ENCODE assay signal across 27 cellular contexts in genomic region chr9:108743426-108743825, GRCh38.
A peak's percentile ranks its signal among the peaks of the same experiment; 100 is the strongest.
DNase-seq lines count a peak whose midpoint lies in the region; ATAC-seq and TF ChIP-seq lines count a peak whose summit lies in the region.
"Had no signal": no experiment of that assay in that cellular context is flagged by ENCODE, and none has a peak within 500 bp of the region (broad histone marks: within the 10 kb centered on the region; RNA-seq: fewer than 3 reads in every experiment).

No MANE protein-coding gene starts in this region.

- H3K9me3 Mint-ChIP-seq in neural crest cell: no peaks in the 10 kb centered on the region
- H3K9me3 Mint-ChIP-seq: activated naive CD4-positive, alpha-beta T cell treated with anti-CD3 and anti-CD28 coated beads, Interleukin-2, amount 50 U/mL, for 72 hours; activated T-helper 2 cell treated with anti-CD3 and anti-CD28 coated beads, Interferon-gamma antibody, Interleukin-2, Interleukin-4, amounts not matched to agents 10 μg/mL and 5 μg/mL and 100 μg/mL, durations not matched to agents 14 hours and 24 hours and 36 hours; stimulated activated memory B cell treated with anti-CD40 and anti-IgM and Interleukin-4, amounts not matched to agents 10 μg/mL and 1 μg/mL and 100 μg/mL, for 72 hours had no signal

- no peaks in the 10 kb centered on the region for H3K36me3 Mint-ChIP-seq in neural crest cell (ENCODE audit: low read depth)
- H3K36me3 Mint-ChIP-seq: activated naive CD4-positive, alpha-beta T cell treated with anti-CD3 and anti-CD28 coated beads, Interleukin-2, amount 50 U/mL, for 72 hours; CD4-positive, alpha-beta memory T cell; stimulated activated memory B cell treated with anti-CD40 and anti-IgM and Interleukin-4, amounts not matched to agents 10 μg/mL and 1 μg/mL and 100 μg/mL, for 72 hours had no signal

- intact Hi-C loops in ascending aorta (cut with DNase I) (no loop called here), vagina (cut with DNase I) (no loop called here)

- POLR2A ChIA-PET in RWPE1 (lab: Yijun Ruan, JAX; ENCODE audit: low non-redundant PET): no interaction called here

- CTCF ChIA-PET in RWPE1 (lab: Yijun Ruan, JAX): no interaction called here

- no peaks in the 10 kb centered on the region for H3K9me3 ChIP-seq in ascending aorta
- H3K9me3 ChIP-seq in vagina: no peaks in the 10 kb centered on the region
- H3K9me3 ChIP-seq: colonic mucosa, heart right ventricle, sigmoid colon, SJCRH30, upper lobe of right lung had no signal

- ATAC-seq in HG03565 (IDR thresholded peaks at IDR 0.05; ENCODE audit: unreplicated experiment): no peak
- ATAC-seq: activated CD8-positive, alpha-beta T cell treated with anti-CD3 and anti-CD28 coated beads, Interleukin-2, amount 10 ng/mL, durations not matched to agents 7 days and 5 days; activated naive CD4-positive, alpha-beta T cell treated with anti-CD3 and anti-CD28 coated beads, Interleukin-2, amount 50 U/mL, for 72 hours; effector memory CD8-positive, alpha-beta T cell; stimulated activated memory B cell treated with anti-CD40 and anti-IgM and Interleukin-4, amounts not matched to agents 10 μg/mL and 1 μg/mL and 100 μg/mL, for 72 hours had no signal

- DNase-seq in DMS53 (lab: John Stamatoyannopoulos, UW) (peak; percentile 25), DMS53 treated with DMSO at 0.1 percent for 48 hours (lab: John Stamatoyannopoulos, UW; ENCODE audit: unreplicated experiment) (no peak), NCI-H1694 (lab: John Stamatoyannopoulos, UW) (peak; percentile 63), RWPE1 (ENCODE audit: low spot score) (no peak), neural crest cell (ENCODE audit: low read depth, low spot score) (no peak), ascending aorta (ENCODE audit: low spot score in 2 of 2) (no peak), vagina (ENCODE audit: extremely low spot score in 2 of 2) (no peak)
- DNase-seq: 8988T; activated CD4-positive, alpha-beta T cell treated with anti-CD3 and anti-CD28 coated beads for 1 hour; activated CD8-positive, alpha-beta T cell treated with anti-CD3 and anti-CD28 coated beads, Interleukin-2, amount 10 ng/mL, durations not matched to agents 7 days and 5 days; CD4-positive, alpha-beta memory T cell; colonic mucosa; effector memory CD8-positive, alpha-beta T cell; heart right ventricle; NCI-H1092 treated with DMSO at 0.1 percent for 48 hours; NCI-H2081; sigmoid colon; stimulated activated CD4-positive, alpha-beta T cell treated with anti-CD3 and anti-CD28 coated beads, Interleukin-4, amount 100 ng/mL, for 4 hours; upper lobe of right lung had no signal

- peaks cover 14% of the 10 kb centered on the region for H3K4me1 Mint-ChIP-seq in neural crest cell
- H3K4me1 Mint-ChIP-seq: CD4-positive, alpha-beta memory T cell; stimulated activated memory B cell treated with anti-CD40 and anti-IgM and Interleukin-4, amounts not matched to agents 10 μg/mL and 1 μg/mL and 100 μg/mL, for 72 hours had no signal

- H3K4me1 ChIP-seq in ascending aorta: peaks cover 0 to 3% of the 10 kb centered on the region in 2 donors
- H3K4me1 ChIP-seq in vagina: no peaks in the 10 kb centered on the region
- H3K4me1 ChIP-seq: colonic mucosa, heart right ventricle, sigmoid colon, SJCRH30, upper lobe of right lung had no signal

- H3K4me3 Mint-ChIP-seq in neural crest cell: no peak overlapping the region
- H3K4me3 Mint-ChIP-seq: activated CD8-positive, alpha-beta T cell treated with anti-CD3 and anti-CD28 coated beads, Interleukin-2, amount 10 ng/mL, durations not matched to agents 7 days and 5 days; CD4-positive, alpha-beta memory T cell; effector memory CD8-positive, alpha-beta T cell; stimulated activated memory B cell treated with anti-CD40 and anti-IgM and Interleukin-4, amounts not matched to agents 10 μg/mL and 1 μg/mL and 100 μg/mL, for 72 hours had no signal

- H3K27me3 ChIP-seq in ascending aorta (no peaks in the 10 kb centered on the region), vagina (no peaks in the 10 kb centered on the region)
- H3K27me3 ChIP-seq: cardiac muscle cell, colonic mucosa, foreskin keratinocyte, heart right ventricle, sigmoid colon, SJCRH30, upper lobe of right lung had no signal

- TF ChIP-seq POLR2A in vagina (IDR thresholded peaks at IDR 0.05): no peak

- H3K4me3 ChIP-seq in ascending aorta: no peak overlapping the region
- no peak overlapping the region for H3K4me3 ChIP-seq in vagina
- H3K4me3 ChIP-seq: cardiac muscle cell, colonic mucosa, heart right ventricle, sigmoid colon, SJCRH30, upper lobe of right lung had no signal

- peak overlapping the region; percentile 36 for H3K27ac Mint-ChIP-seq in neural crest cell (ENCODE audit: unreplicated experiment)
- H3K27ac Mint-ChIP-seq: activated CD8-positive, alpha-beta T cell treated with anti-CD3 and anti-CD28 coated beads, Interleukin-2, amount 10 ng/mL, durations not matched to agents 7 days and 5 days; activated naive CD4-positive, alpha-beta T cell treated with anti-CD3 and anti-CD28 coated beads, Interleukin-2, amount 50 U/mL, for 72 hours; activated T-helper 2 cell treated with anti-CD3 and anti-CD28 coated beads, Interferon-gamma antibody, Interleukin-2, Interleukin-4, amounts not matched to agents 10 μg/mL and 5 μg/mL and 100 μg/mL, durations not matched to agents 14 hours and 24 hours and 36 hours; CD4-positive, alpha-beta memory T cell; effector memory CD8-positive, alpha-beta T cell; progenitor cell of endocrine pancreas; stimulated activated memory B cell treated with anti-CD40 and anti-IgM and Interleukin-4, amounts not matched to agents 10 μg/mL and 1 μg/mL and 100 μg/mL, for 72 hours had no signal

- H3K36me3 ChIP-seq in ascending aorta: no peaks in the 10 kb centered on the region
- no peaks in the 10 kb centered on the region for H3K36me3 ChIP-seq in vagina
- H3K36me3 ChIP-seq: cardiac muscle cell, colonic mucosa, heart right ventricle, sigmoid colon, SJCRH30, upper lobe of right lung had no signal

- H3K27ac ChIP-seq in RWPE1 (peak overlapping the region; percentile 55; the same call in 1 of the 2 replicates), ascending aorta (no peak overlapping the region), vagina (no peak overlapping the region)
- H3K27ac ChIP-seq: cardiac muscle cell, colonic mucosa, foreskin keratinocyte, heart right ventricle, sigmoid colon, SJCRH30, upper lobe of right lung had no signal

- TF ChIP-seq CTCF in RWPE1 (conservative IDR thresholded peaks at IDR 0.05; ENCODE audit: low read depth): no peak
- TF ChIP-seq CTCF in neural crest cell (conservative IDR thresholded peaks at IDR 0.05): no peak
- TF ChIP-seq CTCF in ascending aorta (IDR thresholded peaks at IDR 0.05): no peak
- no peak for TF ChIP-seq CTCF in vagina (IDR thresholded peaks at IDR 0.05)

- H3K27me3 Mint-ChIP-seq in neural crest cell (ENCODE audit: low read depth): peaks cover 6% of the 10 kb centered on the region
- H3K27me3 Mint-ChIP-seq: CD4-positive, alpha-beta memory T cell; effector memory CD8-positive, alpha-beta T cell; stimulated activated memory B cell treated with anti-CD40 and anti-IgM and Interleukin-4, amounts not matched to agents 10 μg/mL and 1 μg/mL and 100 μg/mL, for 72 hours had no signal

Comparison
In these comparisons a context has a peak if more than half of its experiments do, and no peak if none do; other contexts are left out.
1. DNase-seq: peak in DMS53 (single experiment) and NCI-H1694 (single experiment); none in DMS53 treated with DMSO at 0.1 percent for 48 hours (single experiment), RWPE1 (single experiment), neural crest cell (single experiment), ascending aorta (0 of 2) and vagina (0 of 2).